27 cellular contexts compared by ENCODE assay signal in genomic region chr1:155389831-155390230, GRCh38.
DNase-seq lines count a peak whose midpoint lies in the region; ATAC-seq, FAIRE-seq and TF ChIP-seq lines count a peak whose summit lies in the region.
"Had no signal": no experiment of that assay in that cellular context is flagged by ENCODE, and none has a peak within 500 bp of the region (broad histone marks: within the 10 kb centered on the region; RNA-seq: fewer than 3 reads in every experiment).

No MANE protein-coding gene starts in this region.

- no peaks in the 10 kb centered on the region for H3F3A ChIP-seq in PC-9 (ENCODE audit: insufficient read depth, low read depth)

- H3K14ac ChIP-seq in trophoblast cell (ENCODE audit: low read length) = no peak overlapping the region

- ATAC-seq in K562 = no peak
- ATAC-seq in HG03354 (IDR thresholded peaks at IDR 0.05; ENCODE audit: poor library complexity, severe bottlenecking, unreplicated experiment) = no peak
- ATAC-seq: A549, esophagus mucosa, sciatic nerve, WTC11 had no signal

- no peak for TF ChIP-seq POLR2A in K562 (conservative IDR thresholded peaks at IDR 0.05)

- H3K27ac ChIP-seq in ACC112 (ENCODE audit: low read depth, low read length) = peak overlapping the region; percentile 85
- no peak overlapping the region for H3K27ac ChIP-seq in K562 (ENCODE audit: extremely low read depth, low read depth, low read length)
- no peak overlapping the region for H3K27ac ChIP-seq in trophoblast cell (ENCODE audit: low read depth, low read length)
- H3K27ac ChIP-seq in PC-9 = no peak overlapping the region
- H3K27ac ChIP-seq: A549, adrenal gland, left ventricle myocardium inferior, SK-N-MC had no signal

- CTCF ChIA-PET in K562 (lab: Yijun Ruan, JAX; ENCODE audit: low intra/inter-chr PET ratio) = no interaction called here
- CTCF ChIA-PET in PC-9 (lab: Charles Lee) = interaction anchor here (0.6 kb wide), 1 partner anchor 30 kb away, joined by 4 read pairs; no protein-coding TSS in a partner anchor

- no peak for TF ChIP-seq RAD21 in K562 (CRISPR knock-in tag; conservative IDR thresholded peaks at IDR 0.05 in 1 of 2, IDR thresholded peaks at IDR 0.05 in 1 of 2)

- H3K9ac ChIP-seq in K562 (ENCODE audit: insufficient read depth in 1 of 2, low read depth in 2 of 2, low read length in 2 of 2) (no peak overlapping the region), trophoblast cell (ENCODE audit: low read length) (no peak overlapping the region)

- no peaks in the 10 kb centered on the region for H3K79me1 ChIP-seq in trophoblast cell (ENCODE audit: low read length)

- POLR2A ChIA-PET in K562 (lab: Yijun Ruan, JAX) (no interaction called here), PC-9 (lab: Charles Lee; ENCODE audit: unreplicated experiment) (no interaction called here)

- H3K4ac ChIP-seq in trophoblast cell (ENCODE audit: low read depth, low read length) = no peak overlapping the region

- H2AK5ac ChIP-seq in trophoblast cell (ENCODE audit: low read length) = no peak overlapping the region

- H3K4me2 ChIP-seq in K562 (ENCODE audit: insufficient read depth, low read length) = no peak overlapping the region
- no peak overlapping the region for H3K4me2 ChIP-seq in trophoblast cell (ENCODE audit: low read length)
- no peak overlapping the region for H3K4me2 ChIP-seq in PC-9
- H3K4me2 ChIP-seq: A549 had no signal

- no peaks in the 10 kb centered on the region for H4K20me1 ChIP-seq in K562 (replicated peaks; ENCODE audit: control insufficient read depth, insufficient read depth, low read length)
- no peaks in the 10 kb centered on the region for H4K20me1 ChIP-seq in PC-9 (ENCODE audit: insufficient read depth)

- no peaks in the 10 kb centered on the region for H3K79me2 ChIP-seq in ACC112 (ENCODE audit: control insufficient read depth, insufficient read depth, low read length, unreplicated experiment)
- H3K79me2 ChIP-seq in K562 (ENCODE audit: control insufficient read depth, insufficient read depth, low read length) = no peaks in the 10 kb centered on the region
- H3K79me2 ChIP-seq in trophoblast cell (ENCODE audit: control insufficient read depth, insufficient read depth, low read length, poor library complexity) = no peaks in the 10 kb centered on the region
- no peaks in the 10 kb centered on the region for H3K79me2 ChIP-seq in PC-9 (ENCODE audit: low read depth)

- no peak overlapping the region for H2BK12ac ChIP-seq in trophoblast cell (ENCODE audit: low read length)

- H4K12ac ChIP-seq in trophoblast cell (ENCODE audit: low read depth, low read length) = no peak overlapping the region

- peaks cover 32% of the 10 kb centered on the region for H3K36me3 ChIP-seq in ACC112 (ENCODE audit: insufficient read depth, low read length)
- H3K36me3 ChIP-seq in K562 (ENCODE audit: control insufficient read depth, insufficient read depth, low read length) = peaks cover 52% of the 10 kb centered on the region
- peaks cover 5 to 18% of the 10 kb centered on the region in 2 experiments for H3K36me3 ChIP-seq in trophoblast cell (ENCODE audit: control insufficient read depth in 1 of 2, insufficient read depth in 2 of 2, low read length in 2 of 2)
- peaks cover 12% of the 10 kb centered on the region; the same call in 1 of the 2 replicates for H3K36me3 ChIP-seq in PC-9 (ENCODE audit: low read depth)

- H3K27me3 ChIP-seq in ACC112 (ENCODE audit: insufficient read depth, low read length) = no peaks in the 10 kb centered on the region
- H3K27me3 ChIP-seq in K562 (ENCODE audit: control insufficient read depth in 2 of 2, insufficient read depth in 2 of 2, low read length in 2 of 2) = no peaks in the 10 kb centered on the region
- no peaks in the 10 kb centered on the region for H3K27me3 ChIP-seq in trophoblast cell (ENCODE audit: insufficient read depth, low read length)
- H3K27me3 ChIP-seq in PC-9 (ENCODE audit: insufficient read depth, low read depth) = no peaks in the 10 kb centered on the region
- H3K27me3 ChIP-seq: adrenal gland had no signal

- H2BK5ac ChIP-seq in trophoblast cell (ENCODE audit: low read depth, low read length, poor library complexity) = no peak overlapping the region

- DNase-seq in GM03348 (ENCODE audit: low spot score) (peak; percentile 28), K562 (ENCODE audit: extremely low read depth in 1 of 4, low spot score in 3 of 4) (peak in 2 of 4 experiments; percentile 31 to 37), fibroblast of villous mesenchyme (ENCODE audit: low read depth) (peak; percentile 55), trophoblast cell (no peak), PC-9 (no peak)
- DNase-seq in activated CD4-positive, CD25-positive, alpha-beta regulatory T cell (lab: John Stamatoyannopoulos, UW) = no peak
- DNase-seq: activated CD4-positive, alpha-beta T cell treated with anti-CD3 and anti-CD28 coated beads, Interleukin-2, amount 50 U/mL, for 4 hours; activated gamma-delta T cell; adrenal gland; C1 segment of cervical spinal cord; head of caudate nucleus; left ventricle myocardium inferior; midbrain; NCI-H1436; NCI-H510A treated with DMSO at 0.1 percent for 48 hours; RPMI8226; stimulated activated CD4-positive, alpha-beta T cell treated with anti-CD3 and anti-CD28 coated beads, Interleukin-15, amount 100 ng/mL, for 24 hours; stimulated activated CD8-positive, alpha-beta memory T cell treated with anti-CD3 and anti-CD28 coated beads, Interleukin-4, amount 100 ng/mL, for 48 hours had no signal

- H3K18ac ChIP-seq in trophoblast cell (ENCODE audit: low read length) = no peak overlapping the region

- intact Hi-C loops in K562 (cut with micrococcal nuclease) (no loop called here), PC-9 (cut with micrococcal nuclease; ENCODE audit: unreplicated experiment) (no loop called here)

- no peak for TF ChIP-seq CTCF in K562 (IDR thresholded peaks at IDR 0.05 in 2 of 3, conservative IDR thresholded peaks at IDR 0.05 in 1 of 3; ENCODE audit: insufficient read depth in 2 of 3, low read depth in 1 of 3, low read length in 3 of 3)
- TF ChIP-seq CTCF in fibroblast of villous mesenchyme (IDR thresholded peaks at IDR 0.05; ENCODE audit: insufficient read depth, low read depth, low read length) = no peak
- TF ChIP-seq CTCF in PC-9 (conservative IDR thresholded peaks at IDR 0.05) = no peak

- H3K4me1 ChIP-seq in ACC112 (ENCODE audit: control insufficient read depth, insufficient read depth, low read length, unreplicated experiment) (peaks cover 10% of the 10 kb centered on the region), K562 (replicated peaks in 1 of 2; ENCODE audit: control insufficient read depth in 2 of 2, insufficient read depth in 2 of 2, low read length in 2 of 2) (no peaks in the 10 kb centered on the region), trophoblast cell (ENCODE audit: control insufficient read depth in 1 of 2, insufficient read depth in 2 of 2, low read length in 2 of 2) (no peaks in the 10 kb centered on the region), PC-9 (replicated peaks; ENCODE audit: insufficient read depth) (no peaks in the 10 kb centered on the region)
- H3K4me1 ChIP-seq: A549, adrenal gland, HAP-1, left ventricle myocardium inferior had no signal

- no peak overlapping the region for H4K91ac ChIP-seq in trophoblast cell (ENCODE audit: low read depth, low read length)

- H3K9me3 ChIP-seq in K562 (replicated peaks; ENCODE audit: control insufficient read depth, insufficient read depth, low read depth, low read length) (no peaks in the 10 kb centered on the region), trophoblast cell (ENCODE audit: insufficient read depth, low read depth, low read length) (no peaks in the 10 kb centered on the region), PC-9 (ENCODE audit: insufficient read depth, low read depth) (no peaks in the 10 kb centered on the region)
- H3K9me3 ChIP-seq: adrenal gland had no signal

- no peak overlapping the region for H4K8ac ChIP-seq in trophoblast cell (ENCODE audit: low read depth, low read length)

- H2BK120ac ChIP-seq in trophoblast cell (ENCODE audit: insufficient read depth, low read length, poor library complexity) = no peak overlapping the region

- no peaks in the 10 kb centered on the region for H3K9me2 ChIP-seq in PC-9 (ENCODE audit: insufficient read depth)

- no peaks in the 10 kb centered on the region for H3K9me1 ChIP-seq in K562 (ENCODE audit: control insufficient read depth, insufficient read depth, low read length)

- BruUV-seq in K562 (replicated peaks; lab: Mats Ljungman, UMichigan) = no TSS peak
- no TSS peak for BruUV-seq in PC-9 (replicated peaks; lab: Mats Ljungman, UMichigan)

- H3K4me3 ChIP-seq in ACC112 (ENCODE audit: low read depth, low read length) = peak overlapping the region; percentile 25; the same call in 1 of the 2 replicates
- no peak overlapping the region for H3K4me3 ChIP-seq in K562
- no peak overlapping the region for H3K4me3 ChIP-seq in fibroblast of villous mesenchyme (ENCODE audit: low read depth, low read length)
- no peak overlapping the region for H3K4me3 ChIP-seq in trophoblast cell (ENCODE audit: low read depth, low read length)
- no peak overlapping the region for H3K4me3 ChIP-seq in PC-9
- H3K4me3 ChIP-seq: A549, adrenal gland, HAP-1, left ventricle myocardium inferior, SK-N-MC had no signal

- in situ Hi-C loops in K562 (cut with MboI) = no loop called here

- no peak for FAIRE-seq in K562 (lab: Jason Lieb, UNC)
- FAIRE-seq: A549, G401.6 had no signal

- H2AFZ ChIP-seq in ACC112 (ENCODE audit: low read length, unreplicated experiment) (no peak overlapping the region), K562 (ENCODE audit: low read depth, low read length) (no peak overlapping the region), trophoblast cell (ENCODE audit: insufficient read depth, low read length, poor library complexity) (no peak overlapping the region), PC-9 (no peak overlapping the region)

- no peak for TF ChIP-seq EP300 in K562 (IDR thresholded peaks at IDR 0.05; ENCODE audit: low read length)

- no peak overlapping the region for H3K23ac ChIP-seq in trophoblast cell (ENCODE audit: low read length)

TF ChIP-seq in K562, 482 proteins besides CTCF, POLR2A, EP300 and RAD21 (continues in another document):
- TF ChIP-seq SETDB1 (IDR thresholded peaks at IDR 0.05; ENCODE audit: low read length) (no peak), PURB (CRISPR knock-in tag; IDR thresholded peaks at IDR 0.05; ENCODE audit: low read depth) (no peak), TCFL5 (CRISPR knock-in tag; conservative IDR thresholded peaks at IDR 0.05) (no peak)

Comparison
In these comparisons a context has a peak if more than half of its experiments do, and no peak if none do; other contexts are left out.
1. DNase-seq: peak in GM03348 (single experiment) and fibroblast of villous mesenchyme (single experiment); none in activated CD4-positive, CD25-positive, alpha-beta regulatory T cell (0 of 4), trophoblast cell (0 of 2) and PC-9 (0 of 2).